27 cellular contexts compared by ENCODE assay signal in the genomic region with DNA sequence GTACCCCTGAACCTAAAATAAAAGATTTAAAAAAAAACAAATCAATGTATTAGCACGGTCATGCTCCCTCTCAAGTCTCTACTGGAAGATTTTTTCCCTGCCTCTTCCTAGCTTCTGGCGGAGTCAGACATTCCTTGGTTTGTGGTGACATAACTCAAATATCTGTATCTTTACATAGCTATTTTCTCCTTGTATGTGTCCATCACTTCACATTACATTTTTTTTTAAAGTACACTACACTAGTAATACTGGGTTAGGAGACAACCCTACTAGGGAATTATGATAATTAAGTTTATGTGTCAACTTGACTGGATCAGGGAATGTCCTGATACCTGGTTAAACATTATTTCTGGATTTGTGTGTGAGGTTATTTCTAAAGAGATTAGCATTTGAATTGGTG.
"Had no signal": no experiment of that assay in that cellular context is flagged by ENCODE, and none has a peak within 500 bp of the region (broad histone marks: within the 10 kb centered on the region; RNA-seq: fewer than 3 reads in every experiment).

No MANE protein-coding gene starts in this region.

- H3K27me3 ChIP-seq: brain microvascular endothelial cell, neutrophil, pancreas, right lobe of liver, transverse colon had no signal

- H3K4me3 ChIP-seq: left ventricle myocardium inferior, pancreas, right lobe of liver, transverse colon had no signal

- H3K36me3 ChIP-seq: brain microvascular endothelial cell, left ventricle myocardium inferior, neutrophil, pancreas, right lobe of liver, transverse colon had no signal

- H3K9me3 ChIP-seq: neutrophil, pancreas, right lobe of liver, transverse colon had no signal

- DNase-seq: activated CD4-positive, alpha-beta memory T cell treated with anti-CD3 and anti-CD28 coated beads, Interleukin-2, amount 10 ng/mL, durations not matched to agents 7 days and 5 days; activated CD4-positive, alpha-beta T cell treated with anti-CD3 and anti-CD28 coated beads for 48 hours; activated CD4-positive, CD25-positive, alpha-beta regulatory T cell; activated CD8-positive, alpha-beta memory T cell treated with anti-CD3 and anti-CD28 coated beads, Interleukin-2, amount 10 ng/mL, durations not matched to agents 7 days and 5 days; activated gamma-delta T cell; activated naive CD4-positive, alpha-beta T cell treated with anti-CD3 and anti-CD28 coated beads, Interleukin-2, amount 50 U/mL, for 16 hours; activated naive CD8-positive, alpha-beta T cell treated with anti-CD3 and anti-CD28 coated beads, Interleukin-2, amount 50 U/mL, for 24 hours; activated T-cell treated with anti-CD3 and anti-CD28 coated beads for 4 hours; brain microvascular endothelial cell; caudate nucleus; dermis blood vessel endothelial cell; effector CD8-positive, alpha-beta T cell; erythroblast; foreskin fibroblast; immature natural killer cell; left ventricle myocardium inferior; midbrain; natural killer cell; pancreas; right lobe of liver; small intestine; stimulated activated CD4-positive, alpha-beta T cell treated with anti-CD3 and anti-CD28 coated beads, Interleukin-15, amount 100 ng/mL, for 24 hours; stimulated activated CD8-positive, alpha-beta memory T cell treated with anti-CD3 and anti-CD28 coated beads, Interleukin-4, amount 100 ng/mL, for 48 hours; stimulated activated naive B cell treated with anti-CD40 and anti-IgM and Interleukin-4, amounts not matched to agents 10 μg/mL and 1 μg/mL and 100 μg/mL, for 72 hours; T1000; transverse colon had no signal

- H3K4me1 ChIP-seq: left ventricle myocardium inferior, pancreas, right lobe of liver, transverse colon had no signal

- H3K27ac ChIP-seq: brain microvascular endothelial cell, left ventricle myocardium inferior, neutrophil, pancreas, right lobe of liver, transverse colon had no signal
